Comparison of ENCODE assay signal across 29 cellular contexts in the genomic region with DNA sequence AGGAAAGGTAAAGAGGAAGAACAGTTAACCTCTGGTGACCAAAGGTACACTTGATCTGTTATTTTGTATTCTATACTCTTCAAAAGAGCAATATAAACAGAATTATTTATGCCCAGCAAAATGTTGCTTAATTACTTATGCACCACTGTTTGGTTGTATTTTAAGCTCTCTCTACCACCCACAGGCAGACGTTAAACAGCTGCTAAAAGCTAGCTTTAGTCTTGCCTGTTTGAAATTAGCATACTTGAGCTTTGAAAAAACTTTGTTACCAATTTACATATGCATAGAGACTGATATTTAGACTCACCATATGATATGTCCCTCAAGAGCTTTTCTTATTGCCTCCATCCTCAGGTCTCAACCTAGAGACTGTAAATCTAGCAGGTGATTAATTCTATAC.
"Had no signal": no experiment of that assay in that cellular context is flagged by ENCODE, and none has a peak within 500 bp of the region (broad histone marks: within the 10 kb centered on the region; RNA-seq: fewer than 3 reads in every experiment).

No MANE protein-coding gene starts in this region.

- H3K36me3 ChIP-seq: gastrocnemius medialis, prostate gland, right atrium auricular region, suprapubic skin, transverse colon, upper lobe of right lung, uterus had no signal

- H3K79me2 ChIP-seq: hepatocyte had no signal

- H3K4me1 ChIP-seq: gastrocnemius medialis, prostate gland, right atrium auricular region, suprapubic skin, transverse colon, upper lobe of right lung, uterus had no signal

- ATAC-seq: esophagus mucosa; gastrocnemius medialis; left lobe of liver; naive thymus-derived CD4-positive, alpha-beta T cell; sciatic nerve; stimulated activated naive CD8-positive, alpha-beta T cell treated with anti-CD3 and anti-CD28 coated beads, Interleukin-15, amount 100 ng/mL, for 72 hours; upper lobe of right lung had no signal

- H3K9me3 Mint-ChIP-seq: nephron; stimulated activated naive CD8-positive, alpha-beta T cell treated with anti-CD3 and anti-CD28 coated beads, Interleukin-15, amount 100 ng/mL, for 72 hours had no signal

- H3K36me3 Mint-ChIP-seq: naive thymus-derived CD4-positive, alpha-beta T cell had no signal

- H2AFZ ChIP-seq: hepatocyte had no signal

- H3K4me2 ChIP-seq: hepatocyte, smooth muscle cell had no signal

- H3K4me3 Mint-ChIP-seq: naive thymus-derived CD4-positive, alpha-beta T cell; nephron; stimulated activated naive CD8-positive, alpha-beta T cell treated with anti-CD3 and anti-CD28 coated beads, Interleukin-15, amount 100 ng/mL, for 72 hours had no signal

- H3K9me3 ChIP-seq: gastrocnemius medialis, prostate gland, right atrium auricular region, suprapubic skin, transverse colon, upper lobe of right lung, uterus had no signal

- H3K4me1 Mint-ChIP-seq: naive thymus-derived CD4-positive, alpha-beta T cell; nephron; stimulated activated naive CD8-positive, alpha-beta T cell treated with anti-CD3 and anti-CD28 coated beads, Interleukin-15, amount 100 ng/mL, for 72 hours had no signal

- H3K4me3 ChIP-seq: gastrocnemius medialis, hepatocyte, lung, prostate gland, right atrium auricular region, smooth muscle cell, suprapubic skin, transverse colon, upper lobe of right lung, uterus had no signal

- H3K27ac ChIP-seq: epithelial cell of prostate, gastrocnemius medialis, hepatocyte, prostate gland, right atrium auricular region, suprapubic skin, transverse colon, upper lobe of right lung, uterus had no signal

- H3K27me3 Mint-ChIP-seq: naive thymus-derived CD4-positive, alpha-beta T cell; stimulated activated naive CD8-positive, alpha-beta T cell treated with anti-CD3 and anti-CD28 coated beads, Interleukin-15, amount 100 ng/mL, for 72 hours had no signal

- DNase-seq: cortex of kidney; foreskin fibroblast; gastrocnemius medialis; head of caudate nucleus; kidney; mesenchymal stem cell; midbrain; naive thymus-derived CD4-positive, alpha-beta T cell; nucleus accumbens; stimulated activated CD4-positive, alpha-beta T cell treated with anti-CD3 and anti-CD28 coated beads, Interleukin-12 subunit alpha, Interleukin-12 subunit beta, amount 100 ng/mL, for 4 hours; stimulated activated CD4-positive, alpha-beta T cell treated with anti-CD3 and anti-CD28 coated beads, Interleukin-1b, Interleukin-23, amount 100 ng/mL, for 48 hours; stimulated activated CD4-positive, alpha-beta T cell treated with anti-CD3 and anti-CD28 coated beads, Interleukin-4, amount 100 ng/mL, for 1 hour; stimulated activated CD8-positive, alpha-beta memory T cell treated with anti-CD3 and anti-CD28 coated beads, Interleukin-4, amount 100 ng/mL, for 48 hours; stimulated activated naive CD4-positive, alpha-beta T cell; stimulated activated naive CD8-positive, alpha-beta T cell treated with anti-CD3 and anti-CD28 coated beads, Interleukin-15, amount 100 ng/mL, for 72 hours; transverse colon; upper lobe of right lung; uterus had no signal

- H3K27me3 ChIP-seq: gastrocnemius medialis, hepatocyte, right atrium auricular region, suprapubic skin, transverse colon, upper lobe of right lung, uterus had no signal

- H3K27ac Mint-ChIP-seq: naive thymus-derived CD4-positive, alpha-beta T cell; nephron; stimulated activated naive CD8-positive, alpha-beta T cell treated with anti-CD3 and anti-CD28 coated beads, Interleukin-15, amount 100 ng/mL, for 72 hours had no signal
